ENCODE assay signal across 9 cellular contexts in genomic region chr19:6100284-6100915, GRCh38. TPM values are rescaled to one million over a fixed set of nuclear protein-coding genes. Genes with fewer than 3 reads are reported as not detected.
DNase-seq lines count a peak whose midpoint lies in the region; ATAC-seq and TF ChIP-seq lines count a peak whose summit lies in the region.
"Had no signal": no experiment of that assay in that cellular context is flagged by ENCODE, and none has a peak within 500 bp of the region (broad histone marks: within the 10 kb centered on the region; RNA-seq: fewer than 3 reads in every experiment).

No MANE protein-coding gene starts in this region.

- WGBS in neuronal stem cell (ENCODE audit: extremely low coverage in 2 of 2, insufficient read length in 2 of 2, insufficient replicate concordance in 1 of 2), 2 donors = no CpG with 5 or more reads among the region's 16 CpGs

- no peak for TF ChIP-seq POLR2A in gastrocnemius medialis (IDR thresholded peaks at IDR 0.05)

- H2BK15ac ChIP-seq in neuronal stem cell (ENCODE audit: low read length) = no peak overlapping the region

- no peak overlapping the region for H2BK12ac ChIP-seq in neuronal stem cell (ENCODE audit: low read length)

- H3K4me1 Mint-ChIP-seq in T-helper 17 cell (peaks cover 10% of the 10 kb centered on the region), endothelial cell (ENCODE audit: unreplicated experiment) (peaks cover 2% of the 10 kb centered on the region)
- H3K4me1 Mint-ChIP-seq in dendritic cell treated with granulocyte-macrophage colony-stimulating factor and Interleukin-4, amounts not matched to agents 40 ng/mL and 50 ng/mL, for 4 days (ENCODE audit: low read depth) = peaks cover 31% of the 10 kb centered on the region

- H3K18ac ChIP-seq in neuronal stem cell (ENCODE audit: low read length) = no peak overlapping the region

- no peaks in the 10 kb centered on the region for H3K27me3 Mint-ChIP-seq in T-helper 17 cell
- H3K27me3 Mint-ChIP-seq in dendritic cell treated with granulocyte-macrophage colony-stimulating factor and Interleukin-4, amounts not matched to agents 40 ng/mL and 50 ng/mL, for 4 days = no peaks in the 10 kb centered on the region
- H3K27me3 Mint-ChIP-seq in endothelial cell (ENCODE audit: unreplicated experiment) = peaks cover 1% of the 10 kb centered on the region

- ATAC-seq in T-helper 17 cell = peak; percentile 57
- ATAC-seq in gastrocnemius medialis = no peak

- no peak for TF ChIP-seq CTCF in GM10248 (IDR thresholded peaks at IDR 0.05; ENCODE audit: control extremely low read depth, extremely low read depth, low read depth, missing control alignments)
- TF ChIP-seq CTCF in gastrocnemius medialis (IDR thresholded peaks at IDR 0.05 in 4 of 5, conservative IDR thresholded peaks at IDR 0.05 in 1 of 5) = no peak
- TF ChIP-seq CTCF in endothelial cell (IDR thresholded peaks at IDR 0.05; ENCODE audit: unreplicated experiment) = no peak

- H3K4me3 Mint-ChIP-seq in T-helper 17 cell (peak overlapping the region; percentile 68), endothelial cell (ENCODE audit: unreplicated experiment) (no peak overlapping the region)
- H3K4me3 Mint-ChIP-seq in dendritic cell treated with granulocyte-macrophage colony-stimulating factor and Interleukin-4, amounts not matched to agents 40 ng/mL and 50 ng/mL, for 4 days = peak overlapping the region; percentile 82

- H3K27ac ChIP-seq in gastrocnemius medialis (peak overlapping the region; percentile 35 to 64 (median 53)), neuronal stem cell (replicated peaks; ENCODE audit: low read length) (no peak overlapping the region)

- H3K4me2 ChIP-seq in neuronal stem cell (ENCODE audit: insufficient read depth, low read length, poor library complexity, severe bottlenecking) = no peak overlapping the region

- H3K9me3 ChIP-seq in T-helper 17 cell (ENCODE audit: control insufficient read depth, low read length, poor library complexity, severe bottlenecking) (no peaks in the 10 kb centered on the region), gastrocnemius medialis (no peaks in the 10 kb centered on the region), neuronal stem cell (replicated peaks in 1 of 2; ENCODE audit: control insufficient read depth in 2 of 2, insufficient read depth in 1 of 2, low read depth in 1 of 2, low read length in 2 of 2) (peaks cover 0 to 7% of the 10 kb centered on the region in 2 donors)

- in situ Hi-C loops in gastrocnemius medialis (cut with MboI; ENCODE audit: low sequenced_read_pairs in 4 of 4) = no loop called here

- H3K27me3 ChIP-seq in gastrocnemius medialis (no peaks in the 10 kb centered on the region), neuronal stem cell (ENCODE audit: control insufficient read depth in 3 of 3, insufficient read depth in 3 of 3, low read depth in 1 of 3, low read length in 3 of 3) (peaks cover 0 to 2% (median 0%) of the 10 kb centered on the region in 3 experiments)

- H3K36me3 ChIP-seq in gastrocnemius medialis = no peaks in the 10 kb centered on the region
- no peaks in the 10 kb centered on the region for H3K36me3 ChIP-seq in neuronal stem cell (replicated peaks in 1 of 2; ENCODE audit: control insufficient read depth in 2 of 2, insufficient read depth in 2 of 2, low read length in 2 of 2)

- no peak overlapping the region for H4K91ac ChIP-seq in neuronal stem cell (ENCODE audit: low read depth, low read length, poor library complexity)

- H3K9ac ChIP-seq in neuronal stem cell (ENCODE audit: low read depth, low read length, poor library complexity) = no peak overlapping the region

- H3K23ac ChIP-seq in neuronal stem cell (ENCODE audit: low read depth, low read length, poor library complexity) = no peak overlapping the region

- H3K36me3 Mint-ChIP-seq in T-helper 17 cell (ENCODE audit: low read depth) = peaks cover 6% of the 10 kb centered on the region
- no peaks in the 10 kb centered on the region for H3K36me3 Mint-ChIP-seq in dendritic cell treated with granulocyte-macrophage colony-stimulating factor and Interleukin-4, amounts not matched to agents 40 ng/mL and 50 ng/mL, for 4 days (ENCODE audit: low read depth)
- H3K36me3 Mint-ChIP-seq in endothelial cell (ENCODE audit: low read depth, unreplicated experiment) = no peaks in the 10 kb centered on the region

- H3K4ac ChIP-seq in neuronal stem cell (ENCODE audit: low read length) = no peak overlapping the region

- peak overlapping the region in 3 of 4 donors; percentile 12 to 33 (median 13) for H3K4me3 ChIP-seq in gastrocnemius medialis
- H3K4me3 ChIP-seq in neuronal stem cell (ENCODE audit: low read length in 2 of 2) = no peak overlapping the region

- intact Hi-C loops in dendritic cell treated with granulocyte-macrophage colony-stimulating factor and Interleukin-4, amounts not matched to agents 40 ng/mL and 50 ng/mL, for 4 days (cut with micrococcal nuclease) = loop anchor here (5.0 kb wide), 1 partner anchor 43 kb away; no protein-coding TSS in a partner anchor
- intact Hi-C loops in gastrocnemius medialis (cut with DNase I; ENCODE audit: low total_unique reads) = no loop called here

- no peak overlapping the region for H2BK120ac ChIP-seq in neuronal stem cell (ENCODE audit: low read depth, low read length)

- H3K4me1 ChIP-seq in gastrocnemius medialis (peaks cover 0 to 3% of the 10 kb centered on the region in 2 donors), neuronal stem cell (ENCODE audit: control insufficient read depth in 2 of 2, insufficient read depth in 1 of 2, low read depth in 1 of 2, low read length in 2 of 2) (peaks cover 10 to 24% of the 10 kb centered on the region in 2 donors)

- H3K14ac ChIP-seq in neuronal stem cell (ENCODE audit: low read length) = no peak overlapping the region

- POLR2A ChIA-PET in GM10248 (lab: Yijun Ruan, JAX) = no interaction called here

- CTCF ChIA-PET in GM10248 (lab: Yijun Ruan, JAX) = interaction anchor here (0.9 to 2.7 kb wide), 7 partner anchors 8 to 53 kb away, joined by 3 to 12 read pairs (median 4); no protein-coding TSS in a partner anchor

- peak overlapping the region; percentile 0 for H3K27ac Mint-ChIP-seq in T-helper 17 cell
- peak overlapping the region; percentile 98 for H3K27ac Mint-ChIP-seq in dendritic cell treated with granulocyte-macrophage colony-stimulating factor and Interleukin-4, amounts not matched to agents 40 ng/mL and 50 ng/mL, for 4 days
- H3K27ac Mint-ChIP-seq in endothelial cell (ENCODE audit: unreplicated experiment) = no peak overlapping the region

- no peak overlapping the region for H2AK5ac ChIP-seq in neuronal stem cell (ENCODE audit: low read depth, low read length)

- H4K8ac ChIP-seq in neuronal stem cell (ENCODE audit: low read depth, low read length) = no peak overlapping the region

- H2AFZ ChIP-seq in neuronal stem cell (ENCODE audit: low read length) = no peak overlapping the region

- H3K9me3 Mint-ChIP-seq in dendritic cell treated with granulocyte-macrophage colony-stimulating factor and Interleukin-4, amounts not matched to agents 40 ng/mL and 50 ng/mL, for 4 days = no peaks in the 10 kb centered on the region
- no peaks in the 10 kb centered on the region for H3K9me3 Mint-ChIP-seq in endothelial cell (ENCODE audit: unreplicated experiment)

- H3K79me1 ChIP-seq in neuronal stem cell (ENCODE audit: low read depth, low read length) = no peaks in the 10 kb centered on the region

- DNase-seq in GM10248 (ENCODE audit: extremely low spot score) (peak; percentile 52), T-helper 17 cell (no peak), gastrocnemius medialis (no peak), cerebellar nuclear complex (lab: John Stamatoyannopoulos, UW) (no peak), middle frontal gyrus (ENCODE audit: extremely low spot score, low spot score) (no peak), endothelial cell (ENCODE audit: low spot score) (no peak), neuronal stem cell (ENCODE audit: low spot score) (no peak)
- DNase-seq: occipital lobe had no signal

- H2BK5ac ChIP-seq in neuronal stem cell (ENCODE audit: low read length) = no peak overlapping the region

RNA-seq across cellular contexts. Expression of gene RFX2, which starts 9.9 kb away (rescaled TPM):
- total RNA-seq in T-helper 17 cell (10 to 100 TPM in 1 of 2 donors, 1 to 10 TPM in 1; 9.0 to 23.3 TPM), gastrocnemius medialis (10 to 100 TPM in 1 of 4 donors, 1 to 10 TPM in 2, under 1 TPM in 1; 0.31 to 10.5 (median 2.2) TPM), endothelial cell (ENCODE audit: unreplicated experiment) (1.2 TPM)
- 9.4 TPM for polyA plus RNA-seq in neuronal stem cell (2013, experiment 1 of 2)
- 11.1 TPM for polyA plus RNA-seq in neuronal stem cell (2013, experiment 2 of 2)

RNA-seq across cellular contexts. Expression of gene ACSBG2, which starts 35.1 kb away (rescaled TPM):
- total RNA-seq in T-helper 17 cell (not detected), gastrocnemius medialis (not detected), endothelial cell (ENCODE audit: unreplicated experiment) (not detected)
- polyA plus RNA-seq in neuronal stem cell (2013, experiment 1 of 2) = not detected
- not detected for polyA plus RNA-seq in neuronal stem cell (2013, experiment 2 of 2)

Comparison
In these comparisons a context has a peak if more than half of its experiments do, and no peak if none do; other contexts are left out.
1. H3K4me3 ChIP-seq: peak in gastrocnemius medialis (3 of 4); none in neuronal stem cell (0 of 2).